In the genomic region with DNA sequence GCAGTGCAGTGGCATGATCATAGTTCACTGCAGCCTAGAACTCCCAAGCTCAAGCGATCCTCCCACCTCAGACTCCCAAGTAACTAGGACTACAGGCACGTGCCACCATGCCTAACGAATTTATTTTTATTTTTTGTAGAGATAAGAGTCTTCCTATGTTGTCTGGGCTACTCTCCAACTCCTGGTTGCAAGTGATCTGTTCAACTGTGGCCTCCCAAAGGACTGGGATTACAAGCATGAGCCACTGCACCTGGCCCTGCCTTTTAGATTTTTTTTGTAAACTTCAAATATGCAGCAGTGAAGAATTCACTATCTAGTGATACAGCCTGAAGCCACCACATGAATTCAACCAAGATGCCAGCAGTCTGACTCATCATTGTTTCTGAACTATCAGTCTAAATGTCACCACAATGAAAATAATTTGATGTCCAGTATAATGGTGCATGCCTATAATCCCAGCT, we compare ENCODE assay signal across 16 cellular contexts. TPM values are rescaled to one million over a fixed set of nuclear protein-coding genes. Genes with fewer than 3 reads are reported as not detected.
DNase-seq lines count a peak whose midpoint lies in the region; ATAC-seq, FAIRE-seq and TF ChIP-seq lines count a peak whose summit lies in the region.
"Had no signal": no experiment of that assay in that cellular context is flagged by ENCODE, and none has a peak within 500 bp of the region (broad histone marks: within the 10 kb centered on the region; RNA-seq: fewer than 3 reads in every experiment).

No MANE protein-coding gene starts in this region.

- TF ChIP-seq POLR2A in IMR-90 (IDR thresholded peaks at IDR 0.05; ENCODE audit: low read depth, low read length) = no peak

- intact Hi-C loops in IMR-90 (cut with micrococcal nuclease) = no loop called here
- intact Hi-C loops in lower lobe of right lung (cut with DNase I) = no loop called here

- no peak overlapping the region for H4K8ac ChIP-seq in IMR-90 (ENCODE audit: low read depth in 2 of 2, low read length in 2 of 2)

- H3K79me2 ChIP-seq in astrocyte (ENCODE audit: insufficient read depth, low read length) (peaks cover 5% of the 10 kb centered on the region), keratinocyte (ENCODE audit: control insufficient read depth, insufficient read depth, low read length) (no peaks in the 10 kb centered on the region)

- peaks cover 9% of the 10 kb centered on the region for H3K9me1 ChIP-seq in IMR-90 (ENCODE audit: insufficient read depth, low read length)
- peaks cover 3% of the 10 kb centered on the region for H3K9me1 ChIP-seq in keratinocyte (ENCODE audit: control insufficient read depth, extremely low read depth, insufficient read depth, low read length)

- H3K4me3 Mint-ChIP-seq in astrocyte (ENCODE audit: unreplicated experiment) = peak overlapping the region; percentile 30
- H3K4me3 Mint-ChIP-seq: nephron progenitor cell; T-helper 2 cell treated with Interferon-gamma antibody and Interleukin-4, amounts not matched to agents 5 μg/mL and 100 μg/mL, for 36 hours had no signal

- H3K27ac Mint-ChIP-seq in astrocyte (ENCODE audit: unreplicated experiment) = peak overlapping the region; percentile 70
- H3K27ac Mint-ChIP-seq: nephron progenitor cell; T-helper 2 cell treated with Interferon-gamma antibody and Interleukin-4, amounts not matched to agents 5 μg/mL and 100 μg/mL, for 36 hours had no signal

- H3K9ac ChIP-seq in IMR-90 (ENCODE audit: low read depth, low read length) (no peak overlapping the region), astrocyte (ENCODE audit: low read length) (no peak overlapping the region), keratinocyte (ENCODE audit: control insufficient read depth, extremely low read depth, insufficient read depth, low read length) (no peak overlapping the region)

- peak; percentile 84 for DNase-seq in EH (ENCODE audit: low read depth)
- DNase-seq in IMR-90 = peak; percentile 72
- DNase-seq in astrocyte (ENCODE audit: low read depth) = peak; percentile 71
- DNase-seq in keratinocyte (ENCODE audit: low read depth, low spot score) = peak; percentile 13
- no peak for DNase-seq in DMS79 treated with DMSO at 0.1 percent for 48 hours (lab: John Stamatoyannopoulos, UW)
- no peak for DNase-seq in lower lobe of right lung
- no peak for DNase-seq in NK-92 treated with Interleukin-12 subunit alpha and Interleukin-12 subunit beta, amount 100 ng/mL, for 24 hours (lab: John Stamatoyannopoulos, UW)
- DNase-seq in NCI-H1048 (lab: John Stamatoyannopoulos, UW) = no peak
- DNase-seq: amniotic stem cell, NCI-H1105, NCI-H82, nephron progenitor cell had no signal

- H4K20me1 ChIP-seq in IMR-90 (ENCODE audit: insufficient read depth, low read length) = peaks cover 8% of the 10 kb centered on the region; the same call in 1 of the 2 replicates
- H4K20me1 ChIP-seq in astrocyte (ENCODE audit: insufficient read depth, low read length) = peaks cover 30% of the 10 kb centered on the region
- H4K20me1 ChIP-seq in keratinocyte (ENCODE audit: control insufficient read depth, extremely low read depth, insufficient read depth, low read length) = no peaks in the 10 kb centered on the region

- no peak overlapping the region for H2BK120ac ChIP-seq in IMR-90 (ENCODE audit: low read depth, low read length)

- H3K36me3 Mint-ChIP-seq in astrocyte (ENCODE audit: low read depth, unreplicated experiment) = peaks cover 19% of the 10 kb centered on the region

- H3K27me3 Mint-ChIP-seq in astrocyte (ENCODE audit: low read depth, unreplicated experiment) = no peaks in the 10 kb centered on the region

- no peak overlapping the region for H4K5ac ChIP-seq in IMR-90 (ENCODE audit: low read depth, low read length)

- FAIRE-seq in astrocyte (lab: Jason Lieb, UNC) (no peak), keratinocyte (lab: Jason Lieb, UNC) (peak; percentile 9)
- FAIRE-seq: GM12891, islet of Langerhans had no signal

- no peak overlapping the region for H2AK9ac ChIP-seq in IMR-90 (replicated peaks; ENCODE audit: low read depth, low read length, poor library complexity)

- ATAC-seq in IMR-90 (ENCODE audit: low read depth) (peak; percentile 78), lower lobe of right lung (no peak)

- no peak overlapping the region for H3K4me3 ChIP-seq in IMR-90 (ENCODE audit: insufficient read depth, low read depth, low read length)
- H3K4me3 ChIP-seq in astrocyte (ENCODE audit: insufficient read depth, low read depth, low read length) = no peak overlapping the region
- H3K4me3 ChIP-seq in keratinocyte (ENCODE audit: control insufficient read depth in 2 of 3, extremely low read depth in 1 of 3, insufficient read depth in 2 of 3, low read depth in 1 of 3, low read length in 3 of 3) = no peak overlapping the region
- H3K4me3 ChIP-seq in lower lobe of right lung = no peak overlapping the region

- POLR2A ChIA-PET in IMR-90 (lab: Charles Lee; ENCODE audit: unreplicated experiment) = no interaction called here

- no peak overlapping the region for H3K18ac ChIP-seq in IMR-90 (ENCODE audit: low read depth, low read length)

- no peak overlapping the region for H2BK5ac ChIP-seq in IMR-90 (ENCODE audit: low read depth, low read length, poor library complexity, severe bottlenecking)

- H3K23ac ChIP-seq in IMR-90 (ENCODE audit: low read depth, low read length) = no peak overlapping the region

- no TSS peak for BruUV-seq in IMR-90 (replicated peaks; lab: Mats Ljungman, UMichigan)

- no peak for TF ChIP-seq RAD21 in IMR-90 (IDR thresholded peaks at IDR 0.05; ENCODE audit: low read length)

- H3K4me2 ChIP-seq in IMR-90 (ENCODE audit: low read depth, low read length) (no peak overlapping the region), astrocyte (ENCODE audit: low read length) (no peak overlapping the region), keratinocyte (ENCODE audit: control insufficient read depth, extremely low read depth, insufficient read depth, low read depth, low read length) (no peak overlapping the region)

- dilution Hi-C loops in IMR-90 (cut with HindIII; ENCODE audit: low sequenced_read_pairs, unreplicated experiment) (no loop called here), keratinocyte (cut with MboI; ENCODE audit: extremely low pct_ligation_motif_present, low sequenced_read_pairs) (no loop called here)

- TF ChIP-seq CTCF in IMR-90 (conservative IDR thresholded peaks at IDR 0.05; ENCODE audit: low read depth, low read length) (no peak), astrocyte (IDR thresholded peaks at IDR 0.05; ENCODE audit: insufficient read depth, low read depth, low read length) (no peak), keratinocyte (optimal IDR thresholded peaks at IDR 0.05 in 1 of 3, IDR thresholded peaks at IDR 0.05 in 1 of 3, conservative IDR thresholded peaks at IDR 0.05 in 1 of 3; ENCODE audit: extremely low read depth in 1 of 3, insufficient read depth in 2 of 3, low read length in 3 of 3) (no peak), lower lobe of right lung (IDR thresholded peaks at IDR 0.05) (no peak)

- no peak overlapping the region for H3K4ac ChIP-seq in IMR-90 (ENCODE audit: low read depth, low read length)

- H3K27ac ChIP-seq in IMR-90 (ENCODE audit: insufficient read depth, low read length) (no peak overlapping the region), astrocyte (ENCODE audit: low read depth, low read length) (no peak overlapping the region), keratinocyte (ENCODE audit: control insufficient read depth, insufficient read depth, low read length) (no peak overlapping the region), lower lobe of right lung (no peak overlapping the region)

- H2AFZ ChIP-seq in IMR-90 (replicated peaks; ENCODE audit: low read length, poor library complexity) (no peak overlapping the region), astrocyte (ENCODE audit: low read depth, low read length) (no peak overlapping the region), keratinocyte (ENCODE audit: control insufficient read depth, low read length) (no peak overlapping the region)

- H3K14ac ChIP-seq in IMR-90 (replicated peaks; ENCODE audit: low read depth, low read length) = no peak overlapping the region

- no peaks in the 10 kb centered on the region for H3K9me3 ChIP-seq in IMR-90 (ENCODE audit: control insufficient read depth, insufficient read depth, low read length)
- no peaks in the 10 kb centered on the region for H3K9me3 ChIP-seq in astrocyte (ENCODE audit: insufficient read depth, low read depth, low read length)
- H3K9me3 ChIP-seq in keratinocyte (ENCODE audit: control insufficient read depth, low read depth, low read length) = no peaks in the 10 kb centered on the region
- H3K9me3 ChIP-seq in lower lobe of right lung = no peaks in the 10 kb centered on the region
- H3K9me3 ChIP-seq: Caco-2 had no signal

- CTCF ChIA-PET in IMR-90 (lab: Yijun Ruan, JAX) = no interaction called here

- no peaks in the 10 kb centered on the region for H3K27me3 ChIP-seq in IMR-90 (ENCODE audit: control insufficient read depth, insufficient read depth, low read length)
- H3K27me3 ChIP-seq in astrocyte (ENCODE audit: insufficient read depth, low read length) = no peaks in the 10 kb centered on the region
- H3K27me3 ChIP-seq in keratinocyte (ENCODE audit: control insufficient read depth, extremely low read depth, insufficient read depth, low read length) = no peaks in the 10 kb centered on the region
- no peaks in the 10 kb centered on the region for H3K27me3 ChIP-seq in lower lobe of right lung (ENCODE audit: low read depth)

- peaks cover 21 to 53% of the 10 kb centered on the region in 2 experiments for H3K79me1 ChIP-seq in IMR-90 (ENCODE audit: low read depth in 1 of 2, low read length in 2 of 2)

- H2AK5ac ChIP-seq in IMR-90 (ENCODE audit: low read depth, low read length) = no peak overlapping the region

- no peaks in the 10 kb centered on the region for H3K9me3 Mint-ChIP-seq in astrocyte (ENCODE audit: unreplicated experiment)
- H3K9me3 Mint-ChIP-seq: nephron progenitor cell; T-helper 2 cell treated with Interferon-gamma antibody and Interleukin-4, amounts not matched to agents 5 μg/mL and 100 μg/mL, for 36 hours had no signal

- WGBS in IMR-90 (ENCODE audit: extremely low coverage in 2 of 2, insufficient read length in 1 of 2), 2 experiments = no CpG with 5 or more reads among the region's 3 CpGs

- H2BK20ac ChIP-seq in IMR-90 (ENCODE audit: low read depth, low read length) = no peak overlapping the region

- H3K4me1 Mint-ChIP-seq in astrocyte (ENCODE audit: low read depth, unreplicated experiment) = peaks cover 5% of the 10 kb centered on the region
- H3K4me1 Mint-ChIP-seq: nephron progenitor cell had no signal

- H4K91ac ChIP-seq in IMR-90 (ENCODE audit: insufficient read depth, low read depth, low read length) = no peak overlapping the region

- H2BK15ac ChIP-seq in IMR-90 (ENCODE audit: low read depth, low read length) = no peak overlapping the region

- in situ Hi-C loops in IMR-90 (cut with MboI; ENCODE audit: low sequenced_read_pairs) = no loop called here

- no peak overlapping the region for H3K56ac ChIP-seq in IMR-90 (ENCODE audit: extremely low read depth, insufficient read depth, low read length)

- H3K36me3 ChIP-seq in IMR-90 (ENCODE audit: control insufficient read depth, insufficient read depth, low read length) (peaks cover 21% of the 10 kb centered on the region), astrocyte (ENCODE audit: insufficient read depth, low read length) (peaks cover 4% of the 10 kb centered on the region), keratinocyte (ENCODE audit: control insufficient read depth in 2 of 2, extremely low read depth in 1 of 2, insufficient read depth in 2 of 2, low read length in 2 of 2) (peaks cover 7 to 9% of the 10 kb centered on the region in 2 experiments), lower lobe of right lung (peaks cover 57% of the 10 kb centered on the region)

- H3K4me1 ChIP-seq in IMR-90 (ENCODE audit: control insufficient read depth, insufficient read depth, low read length) (no peaks in the 10 kb centered on the region), astrocyte (ENCODE audit: insufficient read depth, low read length) (peaks cover 10% of the 10 kb centered on the region), keratinocyte (ENCODE audit: control insufficient read depth, extremely low read depth, insufficient read depth, low read length) (peaks cover 9% of the 10 kb centered on the region), lower lobe of right lung (no peaks in the 10 kb centered on the region)
- H3K4me1 ChIP-seq: Caco-2 had no signal

RNA-seq across cellular contexts. Expression of gene UBXN7, which starts 32.7 kb away (rescaled TPM):
- total RNA-seq in IMR-90 (2012; rRNA removed) = 16.1 and 18.9 TPM in 2 replicates
- 8.3 and 8.6 TPM in 2 replicates for polyA plus RNA-seq in IMR-90 (2012; rRNA removed)
- 1.7 and 1.9 TPM in 2 replicates for polyA plus RNA-seq in IMR-90 (2012; cell fraction: cytosol; rRNA removed)
- 1.3 and 14.0 TPM in 2 replicates for polyA plus RNA-seq in IMR-90 (2012; cell fraction: nucleus; rRNA removed; ENCODE audit: low replicate concordance)
- total RNA-seq in astrocyte = 90.7 and 90.9 TPM in 2 replicates
- 13.7 to 22.6 TPM (median 19.7 TPM) in 3 replicates for polyA plus RNA-seq in keratinocyte
- polyA plus RNA-seq in keratinocyte (2011; ENCODE audit: low read depth) = 22.7 TPM
- 11.6 and 19.9 TPM in 2 replicates for polyA plus RNA-seq in keratinocyte (2011; cell fraction: cytosol; rRNA removed)
- 26.8 and 30.9 TPM in 2 replicates for polyA plus RNA-seq in keratinocyte (2011; cell fraction: nucleus; rRNA removed)
- 9.0 and 15.7 TPM in 2 replicates for polyA plus RNA-seq in keratinocyte (2012; ENCODE audit: low replicate concordance)
- polyA minus RNA-seq in keratinocyte = 12.5 to 42.7 TPM (median 20.9 TPM) in 3 replicates
- polyA minus RNA-seq in keratinocyte (2011; cell fraction: cytosol; rRNA and poly(A)+ RNA removed) = 10.2 TPM
- 13.0 and 30.3 TPM in 2 replicates for polyA minus RNA-seq in keratinocyte (2011; cell fraction: nucleus; rRNA and poly(A)+ RNA removed)
- total RNA-seq in lower lobe of right lung = 56.2 TPM

Comparison
In these comparisons a context has a peak if more than half of its experiments do, and no peak if none do; other contexts are left out.
1. DNase-seq: peak in EH (single experiment), IMR-90 (single experiment), astrocyte (single experiment) and keratinocyte (single experiment); none in DMS79 treated with DMSO at 0.1 percent for 48 hours (single experiment), lower lobe of right lung (single experiment), NK-92 treated with Interleukin-12 subunit alpha and Interleukin-12 subunit beta, amount 100 ng/mL, for 24 hours (single experiment) and NCI-H1048 (single experiment).